Comparison of ENCODE assay signal across 17 cellular contexts in the genomic region with DNA sequence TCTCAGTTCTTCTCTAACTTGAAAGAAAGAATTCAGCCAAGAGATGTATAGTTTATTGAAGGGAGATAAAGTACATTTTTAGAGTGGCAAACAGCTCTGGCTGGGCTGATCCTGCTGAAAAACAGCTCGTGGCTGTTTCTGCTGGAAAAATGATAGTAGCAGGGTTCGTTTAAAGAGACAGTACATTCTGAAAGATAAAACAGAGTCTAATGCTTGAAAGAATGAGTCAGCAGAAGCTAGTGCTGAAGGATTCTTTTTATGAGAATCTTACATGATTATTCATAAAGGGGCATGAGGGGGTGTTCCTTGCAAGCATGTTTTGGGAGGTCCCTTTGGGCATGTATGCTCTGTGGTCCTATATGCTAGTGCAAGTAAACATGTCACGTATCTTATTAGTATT.
DNase-seq lines count a peak whose midpoint lies in the region; TF ChIP-seq lines count a peak whose summit lies in the region.
"Had no signal": no experiment of that assay in that cellular context is flagged by ENCODE, and none has a peak within 500 bp of the region (broad histone marks: within the 10 kb centered on the region; RNA-seq: fewer than 3 reads in every experiment).

No MANE protein-coding gene starts in this region.

- H3K36me3 ChIP-seq in neuron (ENCODE audit: insufficient read depth, low read length) (no peaks in the 10 kb centered on the region), tibial nerve (no peaks in the 10 kb centered on the region), esophagus squamous epithelium (no peaks in the 10 kb centered on the region)
- H3K36me3 ChIP-seq: sigmoid colon had no signal

- H3K27ac ChIP-seq in coronary artery = no peak overlapping the region
- no peak overlapping the region for H3K27ac ChIP-seq in tibial nerve
- H3K27ac ChIP-seq in esophagus squamous epithelium = no peak overlapping the region
- H3K27ac ChIP-seq: sigmoid colon had no signal

- no peaks in the 10 kb centered on the region for H3K4me1 ChIP-seq in neuron (ENCODE audit: insufficient read depth, low read length)
- no peaks in the 10 kb centered on the region for H3K4me1 ChIP-seq in tibial nerve
- H3K4me1 ChIP-seq in esophagus squamous epithelium = no peaks in the 10 kb centered on the region
- H3K4me1 ChIP-seq: sigmoid colon had no signal

- TF ChIP-seq POLR2A in tibial nerve (IDR thresholded peaks at IDR 0.05) (no peak), esophagus squamous epithelium (IDR thresholded peaks at IDR 0.05) (no peak)

- DNase-seq in Caki2 (ENCODE audit: low read depth) (peak; percentile 2), NCI-H226 (peak; percentile 22), dedifferentiated amniotic fluid mesenchymal stem cell (ENCODE audit: extremely low spot score) (peak; percentile 43), SKM-1 (lab: John Stamatoyannopoulos, UW; ENCODE audit: unreplicated experiment) (no peak), coronary artery (ENCODE audit: low spot score) (no peak), tibial nerve (ENCODE audit: low spot score in 2 of 2) (no peak), esophagus squamous epithelium (lab: John Stamatoyannopoulos, UW) (no peak)
- DNase-seq: activated CD4-positive, alpha-beta memory T cell treated with anti-CD3 and anti-CD28 coated beads, Interleukin-2, amount 10 ng/mL, durations not matched to agents 7 days and 5 days; activated T-cell treated with anti-CD3 and anti-CD28 coated beads, Interleukin-2, amount 50 U/mL, for 72 hours; AML-193; GDM1; left colon; NCI-H2081; NCI-H526 treated with DMSO at 0.1 percent for 48 hours; sigmoid colon; SW 1271 had no signal

- in situ Hi-C loops in Caki2 (cut with HindIII; ENCODE audit: low pct_unique_long_range_greater_than_20kb, low sequenced_read_pairs) = no loop called here

- intact Hi-C loops in esophagus squamous epithelium (cut with DNase I) = no loop called here

- no peak for TF ChIP-seq EP300 in tibial nerve (IDR thresholded peaks at IDR 0.05)

- no peak overlapping the region for H3K4me3 ChIP-seq in neuron (ENCODE audit: low read length)
- H3K4me3 ChIP-seq in coronary artery = no peak overlapping the region
- no peak overlapping the region for H3K4me3 ChIP-seq in tibial nerve
- no peak overlapping the region for H3K4me3 ChIP-seq in esophagus squamous epithelium
- H3K4me3 ChIP-seq: sigmoid colon had no signal

- H3K9me3 ChIP-seq in neuron (ENCODE audit: low read length) (no peaks in the 10 kb centered on the region), tibial nerve (peaks cover 0 to 10% (median 0%) of the 10 kb centered on the region in 4 donors), esophagus squamous epithelium (no peaks in the 10 kb centered on the region)
- H3K9me3 ChIP-seq: sigmoid colon had no signal

- TF ChIP-seq CTCF in coronary artery (IDR thresholded peaks at IDR 0.05) = no peak
- TF ChIP-seq CTCF in tibial nerve (IDR thresholded peaks at IDR 0.05) = no peak
- TF ChIP-seq CTCF in esophagus squamous epithelium (IDR thresholded peaks at IDR 0.05) = no peak

- WGBS in tibial nerve, 2 donors = 55 to 59% methylated on average over 3 of the region's 3 CpGs
- WGBS in esophagus squamous epithelium, 2 donors = 41 to 49% methylated on average over 3 of the region's 3 CpGs

- no peaks in the 10 kb centered on the region for H3K27me3 ChIP-seq in neuron (ENCODE audit: insufficient read depth, low read length)
- no peaks in the 10 kb centered on the region for H3K27me3 ChIP-seq in tibial nerve
- H3K27me3 ChIP-seq in esophagus squamous epithelium = no peaks in the 10 kb centered on the region
- H3K27me3 ChIP-seq: sigmoid colon had no signal

- H2AFZ ChIP-seq in neuron (ENCODE audit: low read depth, low read length) = peak overlapping the region; percentile 61

Comparison
In these comparisons a context has a peak if more than half of its experiments do, and no peak if none do; other contexts are left out.
1. DNase-seq: peak in Caki2 (single experiment), NCI-H226 (single experiment) and dedifferentiated amniotic fluid mesenchymal stem cell (single experiment); none in SKM-1 (single experiment), coronary artery (single experiment), tibial nerve (0 of 2) and esophagus squamous epithelium (single experiment).